Comparison of ENCODE assay signal across 1 cellular context in the genomic region with DNA sequence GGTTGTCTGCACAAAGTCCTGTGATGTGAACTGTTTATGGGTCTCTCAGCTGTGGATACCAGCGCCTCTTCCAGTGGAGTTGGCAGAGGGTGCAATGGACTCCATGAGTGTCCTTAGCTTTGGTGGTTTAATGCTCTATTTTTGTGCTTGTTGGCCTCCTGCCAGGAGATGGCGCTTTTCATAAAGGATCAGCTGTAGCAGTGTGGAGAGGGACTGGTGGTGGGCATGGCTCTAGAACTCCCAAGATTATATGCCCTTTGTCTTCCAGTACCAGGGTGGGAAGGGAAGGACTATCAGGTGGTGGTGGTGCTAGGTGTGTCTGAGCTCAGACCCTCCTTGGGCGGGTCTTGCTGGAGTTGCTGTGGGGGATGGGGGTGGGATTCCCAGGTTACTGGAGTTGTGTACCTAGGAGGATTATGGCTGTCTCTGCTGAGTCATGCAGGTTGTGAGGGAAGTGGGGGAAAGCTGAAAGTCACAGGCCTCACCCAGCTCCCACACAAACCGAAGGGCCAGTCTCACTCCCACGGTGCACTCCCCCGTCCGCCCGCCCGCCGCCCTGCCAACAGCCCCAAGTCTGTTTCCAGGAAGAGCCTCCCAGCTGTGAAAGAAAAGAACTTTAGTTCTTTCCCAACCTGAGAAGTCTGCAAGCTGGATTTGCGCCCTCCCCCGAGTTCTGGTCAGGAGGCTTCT.
TF ChIP-seq lines count a peak whose summit lies in the region.

No MANE protein-coding gene starts in this region.

TF ChIP-seq in K562, 482 proteins besides CTCF, POLR2A, EP300 and RAD21 (continued from another document and continues in another):
- TF ChIP-seq, protein P1, sequence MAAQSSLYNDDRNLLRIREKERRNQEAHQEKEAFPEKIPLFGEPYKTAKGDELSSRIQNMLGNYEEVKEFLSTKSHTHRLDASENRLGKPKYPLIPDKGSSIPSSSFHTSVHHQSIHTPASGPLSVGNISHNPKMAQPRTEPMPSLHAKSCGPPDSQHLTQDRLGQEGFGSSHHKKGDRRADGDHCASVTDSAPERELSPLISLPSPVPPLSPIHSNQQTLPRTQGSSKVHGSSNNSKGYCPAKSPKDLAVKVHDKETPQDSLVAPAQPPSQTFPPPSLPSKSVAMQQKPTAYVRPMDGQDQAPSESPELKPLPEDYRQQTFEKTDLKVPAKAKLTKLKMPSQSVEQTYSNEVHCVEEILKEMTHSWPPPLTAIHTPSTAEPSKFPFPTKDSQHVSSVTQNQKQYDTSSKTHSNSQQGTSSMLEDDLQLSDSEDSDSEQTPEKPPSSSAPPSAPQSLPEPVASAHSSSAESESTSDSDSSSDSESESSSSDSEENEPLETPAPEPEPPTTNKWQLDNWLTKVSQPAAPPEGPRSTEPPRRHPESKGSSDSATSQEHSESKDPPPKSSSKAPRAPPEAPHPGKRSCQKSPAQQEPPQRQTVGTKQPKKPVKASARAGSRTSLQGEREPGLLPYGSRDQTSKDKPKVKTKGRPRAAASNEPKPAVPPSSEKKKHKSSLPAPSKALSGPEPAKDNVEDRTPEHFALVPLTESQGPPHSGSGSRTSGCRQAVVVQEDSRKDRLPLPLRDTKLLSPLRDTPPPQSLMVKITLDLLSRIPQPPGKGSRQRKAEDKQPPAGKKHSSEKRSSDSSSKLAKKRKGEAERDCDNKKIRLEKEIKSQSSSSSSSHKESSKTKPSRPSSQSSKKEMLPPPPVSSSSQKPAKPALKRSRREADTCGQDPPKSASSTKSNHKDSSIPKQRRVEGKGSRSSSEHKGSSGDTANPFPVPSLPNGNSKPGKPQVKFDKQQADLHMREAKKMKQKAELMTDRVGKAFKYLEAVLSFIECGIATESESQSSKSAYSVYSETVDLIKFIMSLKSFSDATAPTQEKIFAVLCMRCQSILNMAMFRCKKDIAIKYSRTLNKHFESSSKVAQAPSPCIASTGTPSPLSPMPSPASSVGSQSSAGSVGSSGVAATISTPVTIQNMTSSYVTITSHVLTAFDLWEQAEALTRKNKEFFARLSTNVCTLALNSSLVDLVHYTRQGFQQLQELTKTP (IDR thresholded peaks at IDR 0.05; ENCODE audit: low read depth in 1 of 2, partially characterized antibody in 2 of 2), result no peak
- TF ChIP-seq, protein P2, sequence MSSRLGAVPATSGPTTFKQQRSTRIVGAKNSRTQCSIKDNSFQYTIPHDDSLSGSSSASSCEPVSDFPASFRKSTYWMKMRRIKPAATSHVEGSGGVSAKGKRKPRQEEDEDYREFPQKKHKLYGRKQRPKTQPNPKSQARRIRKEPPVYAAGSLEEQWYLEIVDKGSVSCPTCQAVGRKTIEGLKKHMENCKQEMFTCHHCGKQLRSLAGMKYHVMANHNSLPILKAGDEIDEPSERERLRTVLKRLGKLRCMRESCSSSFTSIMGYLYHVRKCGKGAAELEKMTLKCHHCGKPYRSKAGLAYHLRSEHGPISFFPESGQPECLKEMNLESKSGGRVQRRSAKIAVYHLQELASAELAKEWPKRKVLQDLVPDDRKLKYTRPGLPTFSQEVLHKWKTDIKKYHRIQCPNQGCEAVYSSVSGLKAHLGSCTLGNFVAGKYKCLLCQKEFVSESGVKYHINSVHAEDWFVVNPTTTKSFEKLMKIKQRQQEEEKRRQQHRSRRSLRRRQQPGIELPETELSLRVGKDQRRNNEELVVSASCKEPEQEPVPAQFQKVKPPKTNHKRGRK (tag; IDR thresholded peaks at IDR 0.05), result no peak
- TF ChIP-seq, protein P3, sequence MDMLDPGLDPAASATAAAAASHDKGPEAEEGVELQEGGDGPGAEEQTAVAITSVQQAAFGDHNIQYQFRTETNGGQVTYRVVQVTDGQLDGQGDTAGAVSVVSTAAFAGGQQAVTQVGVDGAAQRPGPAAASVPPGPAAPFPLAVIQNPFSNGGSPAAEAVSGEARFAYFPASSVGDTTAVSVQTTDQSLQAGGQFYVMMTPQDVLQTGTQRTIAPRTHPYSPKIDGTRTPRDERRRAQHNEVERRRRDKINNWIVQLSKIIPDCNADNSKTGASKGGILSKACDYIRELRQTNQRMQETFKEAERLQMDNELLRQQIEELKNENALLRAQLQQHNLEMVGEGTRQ (CRISPR knock-in tag; IDR thresholded peaks at IDR 0.05), result no peak
- TF ChIP-seq YY1 (IDR thresholded peaks at IDR 0.05; ENCODE audit: borderline replicate concordance in 1 of 3, control insufficient read depth in 1 of 3, extremely low read depth in 1 of 3, insufficient read depth in 3 of 3, insufficient read length in 1 of 3, insufficient replicate concordance in 2 of 3, low read depth in 1 of 3, low read length in 2 of 3), result no peak
- peak; percentile 73; the same call in 1 of the 2 replicates for TF ChIP-seq CBX1 (IDR thresholded peaks at IDR 0.05; ENCODE audit: low read depth)
- TF ChIP-seq SOX6 (IDR thresholded peaks at IDR 0.05), result 0 out of 2 replicates have a peak, but pooled peaks have one; percentile 33
- no peak for TF ChIP-seq ILF3 (IDR thresholded peaks at IDR 0.05; ENCODE audit: borderline replicate concordance)
- TF ChIP-seq MTA3 (IDR thresholded peaks at IDR 0.05; ENCODE audit: borderline replicate concordance), result 0 out of 2 replicates have a peak, but pooled peaks have one; percentile 40
- TF ChIP-seq NFIX (CRISPR knock-in tag; IDR thresholded peaks at IDR 0.05; ENCODE audit: low read depth), result no peak
- no peak for TF ChIP-seq ZFP36 (IDR thresholded peaks at IDR 0.05; ENCODE audit: low read depth, low read length, partially characterized antibody)
- no peak for TF ChIP-seq PHF21A (IDR thresholded peaks at IDR 0.05; ENCODE audit: borderline replicate concordance, low read depth)
- TF ChIP-seq ZNF316 (IDR thresholded peaks at IDR 0.05), result peak; percentile 83
- no peak for TF ChIP-seq HDAC8 (tag; IDR thresholded peaks at IDR 0.05)
- no peak for TF ChIP-seq FOXA1 (IDR thresholded peaks at IDR 0.05; ENCODE audit: borderline replicate concordance)
- no peak for TF ChIP-seq FOXK2 (conservative IDR thresholded peaks at IDR 0.05 in 1 of 2, IDR thresholded peaks at IDR 0.05 in 1 of 2; ENCODE audit: low read depth in 2 of 2)
- peak; percentile 66 for TF ChIP-seq ARID1B (IDR thresholded peaks at IDR 0.05)
- TF ChIP-seq, protein P4, sequence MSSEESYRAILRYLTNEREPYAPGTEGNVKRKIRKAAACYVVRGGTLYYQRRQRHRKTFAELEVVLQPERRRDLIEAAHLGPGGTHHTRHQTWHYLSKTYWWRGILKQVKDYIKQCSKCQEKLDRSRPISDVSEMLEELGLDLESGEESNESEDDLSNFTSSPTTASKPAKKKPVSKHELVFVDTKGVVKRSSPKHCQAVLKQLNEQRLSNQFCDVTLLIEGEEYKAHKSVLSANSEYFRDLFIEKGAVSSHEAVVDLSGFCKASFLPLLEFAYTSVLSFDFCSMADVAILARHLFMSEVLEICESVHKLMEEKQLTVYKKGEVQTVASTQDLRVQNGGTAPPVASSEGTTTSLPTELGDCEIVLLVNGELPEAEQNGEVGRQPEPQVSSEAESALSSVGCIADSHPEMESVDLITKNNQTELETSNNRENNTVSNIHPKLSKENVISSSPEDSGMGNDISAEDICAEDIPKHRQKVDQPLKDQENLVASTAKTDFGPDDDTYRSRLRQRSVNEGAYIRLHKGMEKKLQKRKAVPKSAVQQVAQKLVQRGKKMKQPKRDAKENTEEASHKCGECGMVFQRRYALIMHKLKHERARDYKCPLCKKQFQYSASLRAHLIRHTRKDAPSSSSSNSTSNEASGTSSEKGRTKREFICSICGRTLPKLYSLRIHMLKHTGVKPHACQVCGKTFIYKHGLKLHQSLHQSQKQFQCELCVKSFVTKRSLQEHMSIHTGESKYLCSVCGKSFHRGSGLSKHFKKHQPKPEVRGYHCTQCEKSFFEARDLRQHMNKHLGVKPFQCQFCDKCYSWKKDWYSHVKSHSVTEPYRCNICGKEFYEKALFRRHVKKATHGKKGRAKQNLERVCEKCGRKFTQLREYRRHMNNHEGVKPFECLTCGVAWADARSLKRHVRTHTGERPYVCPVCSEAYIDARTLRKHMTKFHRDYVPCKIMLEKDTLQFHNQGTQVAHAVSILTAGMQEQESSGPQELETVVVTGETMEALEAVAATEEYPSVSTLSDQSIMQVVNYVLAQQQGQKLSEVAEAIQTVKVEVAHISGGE (CRISPR knock-in tag; IDR thresholded peaks at IDR 0.05), result no peak
- TF ChIP-seq ZNF444 (CRISPR knock-in tag; IDR thresholded peaks at IDR 0.05), result no peak
- TF ChIP-seq ZNF589 (CRISPR knock-in tag; IDR thresholded peaks at IDR 0.05; ENCODE audit: low read depth), result no peak
- TF ChIP-seq PHB2 (IDR thresholded peaks at IDR 0.05; ENCODE audit: low read depth), result no peak
- no peak for TF ChIP-seq ETV5 (CRISPR knock-in tag; IDR thresholded peaks at IDR 0.05; ENCODE audit: low read depth)
- TF ChIP-seq, protein P5, sequence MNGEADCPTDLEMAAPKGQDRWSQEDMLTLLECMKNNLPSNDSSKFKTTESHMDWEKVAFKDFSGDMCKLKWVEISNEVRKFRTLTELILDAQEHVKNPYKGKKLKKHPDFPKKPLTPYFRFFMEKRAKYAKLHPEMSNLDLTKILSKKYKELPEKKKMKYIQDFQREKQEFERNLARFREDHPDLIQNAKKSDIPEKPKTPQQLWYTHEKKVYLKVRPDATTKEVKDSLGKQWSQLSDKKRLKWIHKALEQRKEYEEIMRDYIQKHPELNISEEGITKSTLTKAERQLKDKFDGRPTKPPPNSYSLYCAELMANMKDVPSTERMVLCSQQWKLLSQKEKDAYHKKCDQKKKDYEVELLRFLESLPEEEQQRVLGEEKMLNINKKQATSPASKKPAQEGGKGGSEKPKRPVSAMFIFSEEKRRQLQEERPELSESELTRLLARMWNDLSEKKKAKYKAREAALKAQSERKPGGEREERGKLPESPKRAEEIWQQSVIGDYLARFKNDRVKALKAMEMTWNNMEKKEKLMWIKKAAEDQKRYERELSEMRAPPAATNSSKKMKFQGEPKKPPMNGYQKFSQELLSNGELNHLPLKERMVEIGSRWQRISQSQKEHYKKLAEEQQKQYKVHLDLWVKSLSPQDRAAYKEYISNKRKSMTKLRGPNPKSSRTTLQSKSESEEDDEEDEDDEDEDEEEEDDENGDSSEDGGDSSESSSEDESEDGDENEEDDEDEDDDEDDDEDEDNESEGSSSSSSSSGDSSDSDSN (IDR thresholded peaks at IDR 0.05; ENCODE audit: borderline replicate concordance in 1 of 2, low read depth in 2 of 2, low read length in 2 of 2), result no peak
- no peak for TF ChIP-seq TOE1 (IDR thresholded peaks at IDR 0.05; ENCODE audit: borderline replicate concordance)
- no peak for TF ChIP-seq TOE1 (CRISPR knock-in tag; IDR thresholded peaks at IDR 0.05; ENCODE audit: borderline replicate concordance, low read depth)
- TF ChIP-seq NONO (IDR thresholded peaks at IDR 0.05; ENCODE audit: low read depth in 2 of 2, low read length in 1 of 2), result no peak
- no peak for TF ChIP-seq HNRNPH1 (optimal IDR thresholded peaks at IDR 0.05; ENCODE audit: low read depth, low read length)
- no peak for TF ChIP-seq BMI1 (IDR thresholded peaks at IDR 0.05; ENCODE audit: low read length)
- no peak for TF ChIP-seq CREBBP (IDR thresholded peaks at IDR 0.05; ENCODE audit: low read depth, low read length)
- TF ChIP-seq ZC3H4 (CRISPR knock-in tag; IDR thresholded peaks at IDR 0.05; ENCODE audit: borderline replicate concordance), result no peak
- no peak for TF ChIP-seq ZNF780A (CRISPR knock-in tag; IDR thresholded peaks at IDR 0.05)
- TF ChIP-seq TAF7 (tag; IDR thresholded peaks at IDR 0.05), result no peak
- TF ChIP-seq EGR1 (conservative IDR thresholded peaks at IDR 0.05), result peak; percentile 91
- TF ChIP-seq KLF13 (tag; IDR thresholded peaks at IDR 0.05; ENCODE audit: borderline replicate concordance, low read depth), result no peak
- TF ChIP-seq HNRNPLL (IDR thresholded peaks at IDR 0.05; ENCODE audit: low read depth, low read length, poor library complexity, severe bottlenecking), result no peak
- no peak for TF ChIP-seq JUND (IDR thresholded peaks at IDR 0.05; ENCODE audit: borderline replicate concordance, low read depth, low read length)
- peak; percentile 34; the same call in 1 of the 3 replicates for TF ChIP-seq JUND (tag; IDR thresholded peaks at IDR 0.05; ENCODE audit: borderline replicate concordance, low read depth, low read length)
- TF ChIP-seq SNRNP70 (optimal IDR thresholded peaks at IDR 0.05; ENCODE audit: low read depth, low read length), result no peak
- TF ChIP-seq CBX5 (IDR thresholded peaks at IDR 0.05; ENCODE audit: borderline replicate concordance, low read depth), result no peak
- TF ChIP-seq, protein P6, sequence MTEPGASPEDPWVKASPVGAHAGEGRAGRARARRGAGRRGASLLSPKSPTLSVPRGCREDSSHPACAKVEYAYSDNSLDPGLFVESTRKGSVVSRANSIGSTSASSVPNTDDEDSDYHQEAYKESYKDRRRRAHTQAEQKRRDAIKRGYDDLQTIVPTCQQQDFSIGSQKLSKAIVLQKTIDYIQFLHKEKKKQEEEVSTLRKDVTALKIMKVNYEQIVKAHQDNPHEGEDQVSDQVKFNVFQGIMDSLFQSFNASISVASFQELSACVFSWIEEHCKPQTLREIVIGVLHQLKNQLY (CRISPR knock-in tag; conservative IDR thresholded peaks at IDR 0.05), result no peak
- no peak for TF ChIP-seq ZNF561 (CRISPR knock-in tag; conservative IDR thresholded peaks at IDR 0.05)
- TF ChIP-seq, protein P7, sequence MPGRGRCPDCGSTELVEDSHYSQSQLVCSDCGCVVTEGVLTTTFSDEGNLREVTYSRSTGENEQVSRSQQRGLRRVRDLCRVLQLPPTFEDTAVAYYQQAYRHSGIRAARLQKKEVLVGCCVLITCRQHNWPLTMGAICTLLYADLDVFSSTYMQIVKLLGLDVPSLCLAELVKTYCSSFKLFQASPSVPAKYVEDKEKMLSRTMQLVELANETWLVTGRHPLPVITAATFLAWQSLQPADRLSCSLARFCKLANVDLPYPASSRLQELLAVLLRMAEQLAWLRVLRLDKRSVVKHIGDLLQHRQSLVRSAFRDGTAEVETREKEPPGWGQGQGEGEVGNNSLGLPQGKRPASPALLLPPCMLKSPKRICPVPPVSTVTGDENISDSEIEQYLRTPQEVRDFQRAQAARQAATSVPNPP (IDR thresholded peaks at IDR 0.05; ENCODE audit: borderline replicate concordance, insufficient read depth, insufficient read length), result no peak
- TF ChIP-seq ZNF133 (CRISPR knock-in tag; IDR thresholded peaks at IDR 0.05), result no peak
- no peak for TF ChIP-seq ZNF507 (tag; conservative IDR thresholded peaks at IDR 0.05)
- TF ChIP-seq, protein P8, sequence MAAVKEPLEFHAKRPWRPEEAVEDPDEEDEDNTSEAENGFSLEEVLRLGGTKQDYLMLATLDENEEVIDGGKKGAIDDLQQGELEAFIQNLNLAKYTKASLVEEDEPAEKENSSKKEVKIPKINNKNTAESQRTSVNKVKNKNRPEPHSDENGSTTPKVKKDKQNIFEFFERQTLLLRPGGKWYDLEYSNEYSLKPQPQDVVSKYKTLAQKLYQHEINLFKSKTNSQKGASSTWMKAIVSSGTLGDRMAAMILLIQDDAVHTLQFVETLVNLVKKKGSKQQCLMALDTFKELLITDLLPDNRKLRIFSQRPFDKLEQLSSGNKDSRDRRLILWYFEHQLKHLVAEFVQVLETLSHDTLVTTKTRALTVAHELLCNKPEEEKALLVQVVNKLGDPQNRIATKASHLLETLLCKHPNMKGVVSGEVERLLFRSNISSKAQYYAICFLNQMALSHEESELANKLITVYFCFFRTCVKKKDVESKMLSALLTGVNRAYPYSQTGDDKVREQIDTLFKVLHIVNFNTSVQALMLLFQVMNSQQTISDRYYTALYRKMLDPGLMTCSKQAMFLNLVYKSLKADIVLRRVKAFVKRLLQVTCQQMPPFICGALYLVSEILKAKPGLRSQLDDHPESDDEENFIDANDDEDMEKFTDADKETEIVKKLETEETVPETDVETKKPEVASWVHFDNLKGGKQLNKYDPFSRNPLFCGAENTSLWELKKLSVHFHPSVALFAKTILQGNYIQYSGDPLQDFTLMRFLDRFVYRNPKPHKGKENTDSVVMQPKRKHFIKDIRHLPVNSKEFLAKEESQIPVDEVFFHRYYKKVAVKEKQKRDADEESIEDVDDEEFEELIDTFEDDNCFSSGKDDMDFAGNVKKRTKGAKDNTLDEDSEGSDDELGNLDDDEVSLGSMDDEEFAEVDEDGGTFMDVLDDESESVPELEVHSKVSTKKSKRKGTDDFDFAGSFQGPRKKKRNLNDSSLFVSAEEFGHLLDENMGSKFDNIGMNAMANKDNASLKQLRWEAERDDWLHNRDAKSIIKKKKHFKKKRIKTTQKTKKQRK (IDR thresholded peaks at IDR 0.05; ENCODE audit: borderline replicate concordance, low read depth, low read length), result no peak
- TF ChIP-seq RBM15 (IDR thresholded peaks at IDR 0.05; ENCODE audit: insufficient read depth, low read length), result no peak
